Comparison of ENCODE assay signal across 27 cellular contexts in genomic region chr22:36929621-36930020, GRCh38. TPM values are rescaled to one million over a fixed set of nuclear protein-coding genes. Genes with fewer than 3 reads are reported as not detected.
"Had no signal": no experiment of that assay in that cellular context is flagged by ENCODE, and none has a peak within 500 bp of the region (broad histone marks: within the 10 kb centered on the region; RNA-seq: fewer than 3 reads in every experiment).

No MANE protein-coding gene starts in this region.

- H3K27me3 ChIP-seq: body of pancreas, ovary, uterus had no signal

- H3K4me3 ChIP-seq: body of pancreas, lung, ovary, psoas muscle, stomach, suprapubic skin, tibial nerve, uterus had no signal

- H3K9me3 ChIP-seq: body of pancreas, ovary, psoas muscle, stomach, suprapubic skin, tibial nerve, uterus had no signal

- H3K36me3 ChIP-seq: ovary, tibial nerve, uterus had no signal

- H3K9me3 Mint-ChIP-seq: activated naive CD4-positive, alpha-beta T cell treated with anti-CD3 and anti-CD28 coated beads, Interleukin-2, amount 50 U/mL, for 24 hours; dendritic cell treated with granulocyte-macrophage colony-stimulating factor and Interleukin-4, amounts not matched to agents 40 ng/mL and 50 ng/mL, for 4 days; naive B cell; neural crest cell; stimulated activated effector memory CD8-positive, alpha-beta T cell treated with anti-CD3 and anti-CD28 coated beads, Interleukin-12 subunit alpha, Interleukin-12 subunit beta, amount 100 ng/mL, for 72 hours; T-helper 1 cell treated with Interleukin-12 subunit alpha and Interleukin-12 subunit beta and Interleukin-4 antibody, amounts not matched to agents 30 μg/mL and 1 μg/mL, for 36 hours had no signal

- H3K27me3 Mint-ChIP-seq: dendritic cell treated with granulocyte-macrophage colony-stimulating factor and Interleukin-4, amounts not matched to agents 40 ng/mL and 50 ng/mL, for 4 days; naive B cell had no signal

- H3K36me3 Mint-ChIP-seq: activated naive CD4-positive, alpha-beta T cell treated with anti-CD3 and anti-CD28 coated beads, Interleukin-2, amount 50 U/mL, for 24 hours had no signal

- H3K4me1 ChIP-seq: body of pancreas, psoas muscle, stomach, suprapubic skin, tibial nerve, uterus had no signal

- H3K4me3 Mint-ChIP-seq: activated naive CD4-positive, alpha-beta T cell treated with anti-CD3 and anti-CD28 coated beads, Interleukin-2, amount 50 U/mL, for 24 hours; dendritic cell treated with granulocyte-macrophage colony-stimulating factor and Interleukin-4, amounts not matched to agents 40 ng/mL and 50 ng/mL, for 4 days; naive B cell; neural crest cell; stimulated activated effector memory CD8-positive, alpha-beta T cell treated with anti-CD3 and anti-CD28 coated beads, Interleukin-12 subunit alpha, Interleukin-12 subunit beta, amount 100 ng/mL, for 72 hours; T-helper 1 cell treated with Interleukin-12 subunit alpha and Interleukin-12 subunit beta and Interleukin-4 antibody, amounts not matched to agents 30 μg/mL and 1 μg/mL, for 36 hours had no signal

- H3K27ac ChIP-seq: body of pancreas, ovary, psoas muscle, stomach, suprapubic skin, tibial nerve, uterus had no signal

- DNase-seq: activated CD4-positive, alpha-beta T cell treated with anti-CD3 and anti-CD28 coated beads for 4 hours; activated CD4-positive, alpha-beta T cell treated with anti-CD3 and anti-CD28 coated beads, Interleukin-2, amount 50 U/mL, for 48 hours; activated CD4-positive, CD25-positive, alpha-beta regulatory T cell; activated gamma-delta T cell treated with Interleukin-2 at 50 U/mL for 16 hours; activated T-cell treated with anti-CD3 and anti-CD28 coated beads, Interleukin-2, amount 50 U/mL, for 1 hour; anterior cingulate cortex; body of pancreas; effector CD4-positive, alpha-beta T cell; erythroblast; foreskin fibroblast; naive B cell; ovary; psoas muscle; right cardiac atrium; stimulated activated CD4-positive, alpha-beta T cell treated with anti-CD3 and anti-CD28 coated beads, Interleukin-1b, Interleukin-23, amount 100 ng/mL, for 48 hours; stomach; T1000; uterus had no signal

- H3K4me1 Mint-ChIP-seq: activated naive CD4-positive, alpha-beta T cell treated with anti-CD3 and anti-CD28 coated beads, Interleukin-2, amount 50 U/mL, for 24 hours had no signal

- H3K27ac Mint-ChIP-seq: activated naive CD4-positive, alpha-beta T cell treated with anti-CD3 and anti-CD28 coated beads, Interleukin-2, amount 50 U/mL, for 24 hours; dendritic cell treated with granulocyte-macrophage colony-stimulating factor and Interleukin-4, amounts not matched to agents 40 ng/mL and 50 ng/mL, for 4 days; stimulated activated effector memory CD8-positive, alpha-beta T cell treated with anti-CD3 and anti-CD28 coated beads, Interleukin-12 subunit alpha, Interleukin-12 subunit beta, amount 100 ng/mL, for 72 hours; T-helper 1 cell treated with Interleukin-12 subunit alpha and Interleukin-12 subunit beta and Interleukin-4 antibody, amounts not matched to agents 30 μg/mL and 1 μg/mL, for 36 hours had no signal

RNA-seq across cellular contexts. Expression of gene CSF2RB, which starts 16.2 kb away (rescaled TPM):
- total RNA-seq: fibroblast of lung, neural crest cell had no signal
- polyA plus RNA-seq: fibroblast of lung had no signal
